In the genomic region with DNA sequence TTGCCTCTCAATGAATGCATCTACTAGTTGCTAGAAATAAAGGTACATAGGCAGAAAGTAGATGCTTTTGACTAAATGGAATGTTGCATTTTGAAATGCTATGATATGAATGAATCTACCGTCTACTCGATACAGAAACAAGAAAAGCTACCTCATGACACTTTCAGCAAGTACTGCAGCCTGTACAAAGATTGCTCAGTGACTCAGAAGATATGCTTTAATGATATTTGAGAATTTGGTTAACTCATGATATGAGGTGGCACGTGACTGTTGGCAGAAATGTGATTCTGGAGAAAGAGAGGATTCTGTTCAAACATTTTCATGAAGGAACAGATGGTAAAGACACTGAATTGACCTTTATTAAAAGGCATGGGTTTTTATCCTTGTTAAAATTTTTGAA, we compare ENCODE assay signal across 21 cellular contexts.
DNase-seq lines count a peak whose midpoint lies in the region; ATAC-seq, FAIRE-seq and TF ChIP-seq lines count a peak whose summit lies in the region.
"Had no signal": no experiment of that assay in that cellular context is flagged by ENCODE, and none has a peak within 500 bp of the region (broad histone marks: within the 10 kb centered on the region; RNA-seq: fewer than 3 reads in every experiment).

No MANE protein-coding gene starts in this region.

- H3K27me3 Mint-ChIP-seq in Caco-2 (ENCODE audit: insufficient read depth, unreplicated experiment) (no peaks in the 10 kb centered on the region), GM23338 (ENCODE audit: insufficient read depth, low read depth, poor library complexity) (peaks cover 3% of the 10 kb centered on the region)
- H3K27me3 Mint-ChIP-seq: B cell had no signal

- H3K27me3 ChIP-seq in Caco-2 (replicated peaks; ENCODE audit: control insufficient read depth, insufficient read depth, low read length) (no peaks in the 10 kb centered on the region), GM23338 (ENCODE audit: insufficient read depth) (no peaks in the 10 kb centered on the region)
- H3K27me3 ChIP-seq: ovary had no signal

- H3K4me3 Mint-ChIP-seq in Caco-2 (ENCODE audit: unreplicated experiment): no peak overlapping the region
- no peak overlapping the region for H3K4me3 Mint-ChIP-seq in GM23338
- H3K4me3 Mint-ChIP-seq: B cell had no signal

- TSS peak; percentile 6 for BruUV-seq in Caco-2 (replicated peaks; lab: Mats Ljungman, UMichigan)

- H3F3A ChIP-seq in GM23338 (replicated peaks; ENCODE audit: low read depth): no peaks in the 10 kb centered on the region

- TF ChIP-seq CTCF in Caco-2 (IDR thresholded peaks at IDR 0.05; ENCODE audit: insufficient read depth in 1 of 2, low read depth in 1 of 2, low read length in 1 of 2, severe bottlenecking in 1 of 2, unreplicated experiment in 1 of 2) (no peak), GM23338 (conservative IDR thresholded peaks at IDR 0.05; ENCODE audit: low read depth in 2 of 2) (no peak)

- CTCF ChIA-PET in Caco-2 (lab: Charles Lee): no interaction called here

- H4K20me1 ChIP-seq in GM23338 (replicated peaks; ENCODE audit: insufficient read depth): 0 out of 2 replicates have a peak, but pooled peaks cover 3% of the 10 kb centered on the region

- no peak for FAIRE-seq in RCC 7860 (lab: Jason Lieb, UNC)
- FAIRE-seq: frontal cortex, TTC549 had no signal

- H3K9me3 Mint-ChIP-seq in Caco-2 (ENCODE audit: unreplicated experiment) (no peaks in the 10 kb centered on the region), GM23338 (no peaks in the 10 kb centered on the region)
- H3K9me3 Mint-ChIP-seq: activated naive CD4-positive, alpha-beta T cell treated with anti-CD3 and anti-CD28 coated beads, Interleukin-2, amount 50 U/mL, for 72 hours had no signal

- H3K27ac ChIP-seq in GM23338 (ENCODE audit: low read depth): no peak overlapping the region
- H3K27ac ChIP-seq: left ventricle myocardium inferior, ovary had no signal

- no peak overlapping the region for H3K4me2 ChIP-seq in GM23338

- no peak for DNase-seq in Caco-2
- DNase-seq in RCC 7860 (ENCODE audit: low spot score): peak; percentile 23
- peak; percentile 74 for DNase-seq in dedifferentiated amniotic fluid mesenchymal stem cell (ENCODE audit: extremely low spot score)
- peak; percentile 59 for DNase-seq in kidney tubule cell (ENCODE audit: low spot score)
- DNase-seq in GM23338 (ENCODE audit: low spot score): no peak
- no peak for DNase-seq in NCI-H345 (lab: John Stamatoyannopoulos, UW)
- no peak for DNase-seq in activated CD4-positive, alpha-beta T cell treated with anti-CD3 and anti-CD28 coated beads, Interleukin-2, amount 50 U/mL, for 1 hour
- DNase-seq: activated CD4-positive, alpha-beta T cell treated with anti-CD3 and anti-CD28 coated beads, Interleukin-2, amount 50 U/mL, for 4 hours; activated T-cell treated with anti-CD3 and anti-CD28 coated beads, Interleukin-2, amount 50 U/mL, for 1 hour; caudate nucleus; effector CD8-positive, alpha-beta T cell; Kasumi-1; left ventricle myocardium inferior; NCI-H1417 treated with DMSO at 0.1 percent for 48 hours; NCI-H82; ovary had no signal

- H3K27ac Mint-ChIP-seq in Caco-2 (ENCODE audit: unreplicated experiment) (no peak overlapping the region), GM23338 (no peak overlapping the region)
- H3K27ac Mint-ChIP-seq: B cell had no signal

- intact Hi-C loops in Caco-2 (cut with micrococcal nuclease; ENCODE audit: unreplicated experiment): no loop called here

- H3K36me3 Mint-ChIP-seq in Caco-2 (ENCODE audit: insufficient read depth, unreplicated experiment) (peaks cover 52% of the 10 kb centered on the region), GM23338 (ENCODE audit: low read depth) (peaks cover 32% of the 10 kb centered on the region)

- POLR2A ChIA-PET in Caco-2 (lab: Charles Lee): no interaction called here

- no peaks in the 10 kb centered on the region for H3K9me3 ChIP-seq in Caco-2
- H3K9me3 ChIP-seq: left ventricle myocardium inferior, ovary had no signal

- no peaks in the 10 kb centered on the region; the same call in 1 of the 2 replicates for H3K79me2 ChIP-seq in GM23338 (replicated peaks; ENCODE audit: insufficient read depth)

- no peaks in the 10 kb centered on the region for H3K9me2 ChIP-seq in GM23338 (ENCODE audit: insufficient read depth)

- H3K4me1 Mint-ChIP-seq in Caco-2 (ENCODE audit: low read depth, unreplicated experiment) (no peaks in the 10 kb centered on the region), GM23338 (no peaks in the 10 kb centered on the region)
- H3K4me1 Mint-ChIP-seq: B cell had no signal

- H3K4me1 ChIP-seq in Caco-2 (no peaks in the 10 kb centered on the region), GM23338 (ENCODE audit: insufficient read depth) (no peaks in the 10 kb centered on the region)
- H3K4me1 ChIP-seq: left ventricle myocardium inferior had no signal

- H3K36me3 ChIP-seq in Caco-2 (ENCODE audit: control insufficient read depth, insufficient read depth, low read length): peaks cover 1% of the 10 kb centered on the region; the same call in 1 of the 2 replicates
- peaks cover 14% of the 10 kb centered on the region; the same call in 1 of the 2 replicates for H3K36me3 ChIP-seq in GM23338 (ENCODE audit: insufficient read depth)
- H3K36me3 ChIP-seq: ovary had no signal

- ATAC-seq in GM19035 (IDR thresholded peaks at IDR 0.05; ENCODE audit: unreplicated experiment): no peak
- ATAC-seq in GM23338: no peak
- ATAC-seq: activated naive CD4-positive, alpha-beta T cell treated with anti-CD3 and anti-CD28 coated beads, Interleukin-2, amount 50 U/mL, for 72 hours had no signal

- no peak overlapping the region for H3K4me3 ChIP-seq in Caco-2 (ENCODE audit: low read depth, low read length)
- no peak overlapping the region for H3K4me3 ChIP-seq in GM23338
- H3K4me3 ChIP-seq: left ventricle myocardium inferior, ovary had no signal

- no peak overlapping the region for H2AFZ ChIP-seq in GM23338

TF ChIP-seq in GM23338, 12 proteins besides CTCF, POLR2A, EP300 and RAD21:
- TF ChIP-seq POLR2AphosphoS5 (IDR thresholded peaks at IDR 0.05; ENCODE audit: low read depth): no peak
- no peak for TF ChIP-seq ZNF114 (CRISPR knock-in tag; IDR thresholded peaks at IDR 0.05)

Comparison
In these comparisons a context has a peak if more than half of its experiments do, and no peak if none do; other contexts are left out.
1. DNase-seq: peak in RCC 7860 (single experiment), dedifferentiated amniotic fluid mesenchymal stem cell (single experiment) and kidney tubule cell (single experiment); none in Caco-2 (0 of 2), GM23338 (single experiment), NCI-H345 (single experiment) and activated CD4-positive, alpha-beta T cell treated with anti-CD3 and anti-CD28 coated beads, Interleukin-2, amount 50 U/mL, for 1 hour (single experiment).